In the genomic region with DNA sequence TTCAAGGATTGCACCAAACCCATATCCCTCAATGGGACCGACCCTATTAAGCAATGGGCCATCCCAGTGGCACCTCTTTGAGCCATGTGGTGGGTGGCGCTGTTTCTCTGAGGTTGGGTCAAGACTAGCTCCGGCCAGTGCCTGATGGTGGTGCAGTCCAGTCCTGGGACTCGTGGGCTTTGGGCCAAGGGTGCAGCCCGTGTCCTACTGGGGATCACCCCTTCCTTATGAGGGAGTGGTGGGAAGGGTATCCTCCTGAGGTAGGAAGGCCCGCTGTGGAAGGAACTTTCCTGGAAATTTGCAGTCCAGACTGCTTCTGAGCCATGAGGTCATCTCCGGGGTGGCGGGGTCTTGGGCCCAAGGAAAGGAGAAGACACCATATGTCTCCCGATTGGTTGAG, we compare ENCODE assay signal across 20 cellular contexts.
"Had no signal": no experiment of that assay in that cellular context is flagged by ENCODE, and none has a peak within 500 bp of the region (broad histone marks: within the 10 kb centered on the region; RNA-seq: fewer than 3 reads in every experiment).

No MANE protein-coding gene starts in this region.

- H3K9me3 Mint-ChIP-seq: type B pancreatic cell had no signal

- DNase-seq: activated CD4-positive, alpha-beta T cell treated with anti-CD3 and anti-CD28 coated beads for 4 hours; activated CD4-positive, alpha-beta T cell treated with anti-CD3 and anti-CD28 coated beads, Interleukin-2, amount 50 U/mL, for 4 hours; activated naive CD4-positive, alpha-beta T cell treated with anti-CD3 and anti-CD28 coated beads for 36 hours; activated naive CD8-positive, alpha-beta T cell treated with anti-CD3 and anti-CD28 coated beads for 36 hours; activated T-cell treated with anti-CD3 and anti-CD28 coated beads for 4 hours; activated T-cell treated with anti-CD3 and anti-CD28 coated beads, Interleukin-2, amount 50 U/mL, for 72 hours; adrenal gland; cortex of kidney; mammary epithelial cell; stimulated activated CD4-positive, alpha-beta T cell treated with anti-CD3 and anti-CD28 coated beads, Interleukin-12 subunit alpha, Interleukin-12 subunit beta, amount 100 ng/mL, for 4 hours; stimulated activated CD4-positive, alpha-beta T cell treated with anti-CD3 and anti-CD28 coated beads, Interleukin-4, amount 100 ng/mL, for 1 hour; stimulated activated naive CD8-positive, alpha-beta T cell treated with anti-CD3 and anti-CD28 coated beads, Interleukin-15, Interleukin-2, amounts not matched to agents 100 U/mL and 50 U/mL, for 24 hours; T-helper 1 cell had no signal

- H3K4me1 Mint-ChIP-seq: activated naive CD8-positive, alpha-beta T cell treated with anti-CD3 and anti-CD28 coated beads for 36 hours; brain had no signal

- H3K36me3 Mint-ChIP-seq: activated naive CD8-positive, alpha-beta T cell treated with anti-CD3 and anti-CD28 coated beads for 36 hours; type B pancreatic cell had no signal

- H3K27ac Mint-ChIP-seq: activated naive CD4-positive, alpha-beta T cell treated with anti-CD3 and anti-CD28 coated beads for 36 hours; activated naive CD8-positive, alpha-beta T cell treated with anti-CD3 and anti-CD28 coated beads for 36 hours; activated T-cell treated with anti-CD3 and anti-CD28 coated beads, Interleukin-2, amount 50 U/mL, for 72 hours; brain; T-helper 2 cell treated with Interferon-gamma antibody and Interleukin-4, amounts not matched to agents 5 μg/mL and 100 μg/mL, for 36 hours; type B pancreatic cell had no signal

- ATAC-seq: activated T-cell treated with anti-CD3 and anti-CD28 coated beads, Interleukin-2, amount 50 U/mL, for 72 hours; gastroesophageal sphincter; left lobe of liver; pancreas; right cardiac atrium; stimulated activated naive CD8-positive, alpha-beta T cell treated with anti-CD3 and anti-CD28 coated beads, Interleukin-15, Interleukin-2, amounts not matched to agents 100 U/mL and 50 U/mL, for 24 hours had no signal

- H3K4me3 Mint-ChIP-seq: activated naive CD4-positive, alpha-beta T cell treated with anti-CD3 and anti-CD28 coated beads for 36 hours; activated naive CD8-positive, alpha-beta T cell treated with anti-CD3 and anti-CD28 coated beads for 36 hours; activated T-cell treated with anti-CD3 and anti-CD28 coated beads, Interleukin-2, amount 50 U/mL, for 72 hours; brain; T-helper 2 cell treated with Interferon-gamma antibody and Interleukin-4, amounts not matched to agents 5 μg/mL and 100 μg/mL, for 36 hours; type B pancreatic cell had no signal

- H3K27me3 Mint-ChIP-seq: activated naive CD8-positive, alpha-beta T cell treated with anti-CD3 and anti-CD28 coated beads for 36 hours; brain; type B pancreatic cell had no signal
